8 cellular contexts compared by ENCODE assay signal in the genomic region with DNA sequence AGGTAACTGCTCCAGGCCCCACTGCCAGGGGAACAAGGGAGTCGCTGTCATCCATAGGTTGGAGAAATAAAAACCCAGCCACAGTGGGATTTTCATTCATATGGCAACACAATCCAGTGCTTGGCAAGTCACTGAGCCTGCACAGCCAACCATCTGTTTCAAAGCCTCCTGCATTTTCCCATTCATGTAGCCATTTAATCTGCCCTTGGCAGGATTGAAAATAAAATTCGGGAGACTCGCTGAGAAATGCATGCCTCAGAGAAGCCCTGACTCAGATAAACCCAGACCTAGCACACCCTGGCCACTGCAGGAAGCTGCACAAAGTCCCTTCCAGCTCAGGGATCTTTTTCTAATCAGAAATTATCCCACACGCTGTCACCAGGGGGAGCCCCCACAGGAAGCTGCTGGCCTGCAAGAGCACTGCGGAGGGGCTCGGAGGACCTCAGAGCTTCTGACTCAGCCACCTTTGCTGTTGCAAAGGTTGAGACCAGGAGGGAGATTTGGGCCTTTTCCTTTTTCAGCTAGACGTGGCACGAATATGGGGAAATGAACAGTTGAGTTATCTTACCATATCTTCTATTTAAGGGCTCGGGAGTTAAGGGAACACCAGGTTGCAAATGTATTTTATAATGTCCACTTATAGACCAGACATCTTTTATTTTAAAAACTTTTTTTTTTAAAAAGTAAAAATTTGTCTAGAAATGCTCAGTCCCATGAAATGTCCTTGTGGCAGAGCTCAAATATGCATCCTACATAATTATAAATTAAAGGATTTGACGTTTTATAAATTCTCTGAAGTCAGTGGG.
DNase-seq lines count a peak whose midpoint lies in the region; ATAC-seq lines count a peak whose summit lies in the region.

No MANE protein-coding gene starts in this region.

- ATAC-seq in HG02571 (IDR thresholded peaks at IDR 0.05; ENCODE audit: unreplicated experiment): peak; percentile 84

- DNase-seq in NCI-H524 (lab: John Stamatoyannopoulos, UW): peak; percentile 75
- no peak for DNase-seq in NCI-H524 treated with DMSO at 0.1 percent for 48 hours (lab: John Stamatoyannopoulos, UW)
- peak; percentile 56 for DNase-seq in MV-4-11 (lab: John Stamatoyannopoulos, UW)
- DNase-seq in T-helper 9 cell: peak; percentile 38
- DNase-seq in astrocyte of the hippocampus (ENCODE audit: low read depth, low spot score): peak; percentile 81
- peak; percentile 85 for DNase-seq in iPS-NIHi11 (ENCODE audit: low spot score)
- DNase-seq in stimulated activated CD4-positive, alpha-beta T cell treated with anti-CD3 and anti-CD28 coated beads, Interleukin-12 subunit alpha, Interleukin-12 subunit beta, amount 100 ng/mL, for 48 hours (ENCODE audit: low read depth in 2 of 3, low spot score in 1 of 3): peak; percentile 45 to 59 (median 49)
